In the genomic region with DNA sequence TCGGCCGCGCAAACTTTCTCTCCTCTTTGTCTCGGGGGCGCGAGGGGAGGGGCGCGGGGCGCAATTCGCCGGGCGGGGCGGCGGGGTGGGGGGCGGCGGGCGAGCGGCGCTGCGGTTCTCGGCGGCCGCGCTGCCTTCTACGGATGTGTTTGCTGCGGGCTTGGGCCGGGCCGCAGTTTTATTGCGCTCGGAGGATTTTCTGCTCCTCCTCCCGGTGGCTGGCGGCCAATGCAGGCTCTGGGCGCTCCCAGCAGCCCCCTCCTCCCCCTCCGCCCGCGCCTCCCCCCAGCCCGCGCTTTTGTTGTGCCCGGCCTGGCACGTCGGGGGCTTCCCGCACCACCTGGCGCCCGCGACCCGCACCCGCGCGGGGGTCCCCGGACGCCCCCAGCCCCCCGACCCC, we compare ENCODE assay signal across 8 cellular contexts. TPM values are rescaled to one million over a fixed set of nuclear protein-coding genes. Genes with fewer than 3 reads are reported as not detected.
A peak's percentile ranks its signal among the peaks of the same experiment; 100 is the strongest.
DNase-seq lines count a peak whose midpoint lies in the region; ATAC-seq and TF ChIP-seq lines count a peak whose summit lies in the region.

A gene with protein sequence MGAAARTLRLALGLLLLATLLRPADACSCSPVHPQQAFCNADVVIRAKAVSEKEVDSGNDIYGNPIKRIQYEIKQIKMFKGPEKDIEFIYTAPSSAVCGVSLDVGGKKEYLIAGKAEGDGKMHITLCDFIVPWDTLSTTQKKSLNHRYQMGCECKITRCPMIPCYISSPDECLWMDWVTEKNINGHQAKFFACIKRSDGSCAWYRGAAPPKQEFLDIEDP (minus strand): TSS at position 154 of the 400 bp plus-strand sequence. CDS start 299 bp downstream, outside the sequence.

- H3K4me1 ChIP-seq in right cardiac atrium (ENCODE audit: control insufficient read depth, insufficient read depth, low read length), result peaks cover 19% of the 10 kb centered on the region
- peaks cover 6% of the 10 kb centered on the region for H3K4me1 ChIP-seq in prostate gland (replicated peaks)
- H3K4me1 ChIP-seq in upper lobe of right lung, result peaks cover 37% of the 10 kb centered on the region

- H3K27me3 ChIP-seq in right cardiac atrium (ENCODE audit: control insufficient read depth, insufficient read depth) (no peaks in the 10 kb centered on the region), prostate gland (replicated peaks; ENCODE audit: insufficient read depth) (no peaks in the 10 kb centered on the region), upper lobe of right lung (no peaks in the 10 kb centered on the region)

- peaks cover 39% of the 10 kb centered on the region for H3K27me3 Mint-ChIP-seq in T-helper 1 cell treated with Interleukin-12 subunit alpha and Interleukin-12 subunit beta and Interleukin-4 antibody, amounts not matched to agents 30 μg/mL and 1 μg/mL, for 36 hours (ENCODE audit: low read depth)

- H3K36me3 Mint-ChIP-seq in T-helper 1 cell treated with Interleukin-12 subunit alpha and Interleukin-12 subunit beta and Interleukin-4 antibody, amounts not matched to agents 30 μg/mL and 1 μg/mL, for 36 hours (ENCODE audit: low read depth), result no peaks in the 10 kb centered on the region

- H3K4me3 ChIP-seq in right cardiac atrium (ENCODE audit: low read length) (peak within 1 kb of the TSS; percentile 97), prostate gland (peak within 1 kb of the TSS; percentile 49 to 58), upper lobe of right lung (peak within 1 kb of the TSS; percentile 80)

- no peak within 1 kb of the TSS for H3K27ac Mint-ChIP-seq in T-helper 1 cell treated with Interleukin-12 subunit alpha and Interleukin-12 subunit beta and Interleukin-4 antibody, amounts not matched to agents 30 μg/mL and 1 μg/mL, for 36 hours

- peak within 1 kb of the TSS; percentile 97 for H3K27ac ChIP-seq in right cardiac atrium (ENCODE audit: low read length)
- peak within 1 kb of the TSS; percentile 88 to 90 for H3K27ac ChIP-seq in prostate gland
- H3K27ac ChIP-seq in upper lobe of right lung, result peak within 1 kb of the TSS; percentile 91

- WGBS in right cardiac atrium, result under 1% methylated on average over 52 of the region's 52 CpGs
- WGBS in prostate gland, result 2% methylated on average over 27 of the region's 52 CpGs

- TF ChIP-seq CTCF in prostate gland (IDR thresholded peaks at IDR 0.05) (peak in 2 of 4 experiments; percentile 14 to 34), upper lobe of right lung (IDR thresholded peaks at IDR 0.05) (peak; percentile 33)

- no peaks in the 10 kb centered on the region for H3K9me3 Mint-ChIP-seq in T-helper 1 cell treated with Interleukin-12 subunit alpha and Interleukin-12 subunit beta and Interleukin-4 antibody, amounts not matched to agents 30 μg/mL and 1 μg/mL, for 36 hours

- DNase-seq in EH (ENCODE audit: low read depth), result peak; percentile 89
- peak; percentile 64 for DNase-seq in NCI-H128 (lab: John Stamatoyannopoulos, UW; ENCODE audit: unreplicated experiment)
- DNase-seq in anterior cingulate cortex (lab: John Stamatoyannopoulos, UW), result peak in 55 of 58 donors; percentile 19 to 93 (median 80)
- DNase-seq in right cardiac atrium, result peak; percentile 91 to 96 (median 96)
- DNase-seq in prostate gland (ENCODE audit: low spot score), result peak; percentile 82
- peak; percentile 94 for DNase-seq in upper lobe of right lung

- TF ChIP-seq POLR2A in prostate gland (IDR thresholded peaks at IDR 0.05), result peak; percentile 39

- H3K36me3 ChIP-seq in prostate gland (no peaks in the 10 kb centered on the region), upper lobe of right lung (no peaks in the 10 kb centered on the region)

- peaks cover 10% of the 10 kb centered on the region for H3K4me1 Mint-ChIP-seq in T-helper 1 cell treated with Interleukin-12 subunit alpha and Interleukin-12 subunit beta and Interleukin-4 antibody, amounts not matched to agents 30 μg/mL and 1 μg/mL, for 36 hours (ENCODE audit: low read depth)

- intact Hi-C loops in right cardiac atrium (cut with DNase I) (loop anchor here in 2 of 4 donors (10.0 kb wide), 1 partner anchor 60 kb away; no protein-coding TSS in a partner anchor), prostate gland (cut with DNase I) (no loop called here), upper lobe of right lung (cut with DNase I) (no loop called here)

- ATAC-seq in right cardiac atrium (peak; percentile 77 to 79), upper lobe of right lung (peak; percentile 78), GM21723 (IDR thresholded peaks at IDR 0.05; ENCODE audit: unreplicated experiment) (no peak)

- H3K9me3 ChIP-seq in right cardiac atrium (ENCODE audit: control insufficient read depth, low read length) (no peaks in the 10 kb centered on the region), prostate gland (no peaks in the 10 kb centered on the region), upper lobe of right lung (no peaks in the 10 kb centered on the region)

- peak within 1 kb of the TSS; percentile 68 for H3K4me3 Mint-ChIP-seq in T-helper 1 cell treated with Interleukin-12 subunit alpha and Interleukin-12 subunit beta and Interleukin-4 antibody, amounts not matched to agents 30 μg/mL and 1 μg/mL, for 36 hours

RNA-seq across cellular contexts. Expression of the gene that starts here (rescaled TPM):
- total RNA-seq in right cardiac atrium (100 to 1,000 TPM; 153 to 183 (median 168) TPM), prostate gland (100 to 1,000 TPM in 1 of 2 donors, 10 to 100 TPM in 1; 54.5 to 500 TPM), upper lobe of right lung (318 TPM)
- 86.9 TPM for polyA plus RNA-seq in right cardiac atrium
